ENCODE assay signal across 9 cellular contexts in genomic region chr7:156969972-156970420, GRCh38. TPM values are rescaled to one million over a fixed set of nuclear protein-coding genes. Genes with fewer than 3 reads are reported as not detected.
DNase-seq lines count a peak whose midpoint lies in the region; TF ChIP-seq lines count a peak whose summit lies in the region.
"Had no signal": no experiment of that assay in that cellular context is flagged by ENCODE, and none has a peak within 500 bp of the region (broad histone marks: within the 10 kb centered on the region; RNA-seq: fewer than 3 reads in every experiment).

No MANE protein-coding gene starts in this region.

- H3K27me3 Mint-ChIP-seq in osteocyte (ENCODE audit: unreplicated experiment), result no peaks in the 10 kb centered on the region
- H3K27me3 Mint-ChIP-seq: activated B cell treated with CpG ODN at 0.5 μM for 24 hours had no signal

- H3K36me3 ChIP-seq in breast epithelium, result no peaks in the 10 kb centered on the region

- H3K4me1 ChIP-seq in breast epithelium, result no peaks in the 10 kb centered on the region

- peak; percentile 19 for DNase-seq in EH (ENCODE audit: low read depth)
- peak; percentile 27 for DNase-seq in M059J (ENCODE audit: low read depth)
- peak in 1 of 2 donors; percentile 63 for DNase-seq in breast epithelium (ENCODE audit: low spot score in 2 of 2)
- DNase-seq in osteocyte (ENCODE audit: extremely low spot score, unreplicated experiment), result no peak
- no peak for DNase-seq in 8988T
- DNase-seq in stimulated activated CD4-positive, alpha-beta T cell treated with anti-CD3 and anti-CD28 coated beads, Interleukin-1b, Interleukin-23, amount 100 ng/mL, for 48 hours, result no peak
- DNase-seq in GF-D8 (lab: John Stamatoyannopoulos, UW), result no peak
- DNase-seq: activated B cell treated with CpG ODN at 0.5 μM for 24 hours had no signal

- no peak overlapping the region for H3K4me3 ChIP-seq in breast epithelium

- no peak overlapping the region for H3K4me3 Mint-ChIP-seq in osteocyte (ENCODE audit: unreplicated experiment)
- H3K4me3 Mint-ChIP-seq: activated B cell treated with CpG ODN at 0.5 μM for 24 hours had no signal

- intact Hi-C loops in breast epithelium (cut with DNase I; ENCODE audit: low total_unique reads), result no loop called here

- no peak for TF ChIP-seq POLR2A in breast epithelium (IDR thresholded peaks at IDR 0.05)

- H3K36me3 Mint-ChIP-seq in osteocyte (ENCODE audit: unreplicated experiment), result peaks cover 13% of the 10 kb centered on the region

- H3K27ac Mint-ChIP-seq in osteocyte (ENCODE audit: unreplicated experiment), result no peak overlapping the region
- H3K27ac Mint-ChIP-seq: activated B cell treated with CpG ODN at 0.5 μM for 24 hours had no signal

- no peaks in the 10 kb centered on the region for H3K9me3 ChIP-seq in breast epithelium

- H3K27ac ChIP-seq in breast epithelium, result no peak overlapping the region

- no peaks in the 10 kb centered on the region for H3K27me3 ChIP-seq in breast epithelium

- H3K9me3 Mint-ChIP-seq in osteocyte (ENCODE audit: unreplicated experiment), result no peaks in the 10 kb centered on the region
- H3K9me3 Mint-ChIP-seq: activated B cell treated with CpG ODN at 0.5 μM for 24 hours had no signal

- peak; percentile 21 to 34 (median 34) for TF ChIP-seq CTCF in breast epithelium (IDR thresholded peaks at IDR 0.05)
- peak; percentile 56 for TF ChIP-seq CTCF in osteocyte (IDR thresholded peaks at IDR 0.05)

- no peaks in the 10 kb centered on the region for H3K4me1 Mint-ChIP-seq in osteocyte (ENCODE audit: unreplicated experiment)
- H3K4me1 Mint-ChIP-seq: activated B cell treated with CpG ODN at 0.5 μM for 24 hours had no signal

RNA-seq across cellular contexts. Expression of gene NOM1, which starts 20.5 kb away (rescaled TPM):
- 7.3 and 14.1 TPM in 2 replicates for total RNA-seq in M059J (2014; rRNA removed; shearing (Covaris generic))
- 10 to 100 TPM; 17.1 to 31.5 (median 25.2) TPM for total RNA-seq in breast epithelium
- 21.3 and 22.6 TPM in 2 replicates for total RNA-seq in osteocyte

RNA-seq across cellular contexts. Expression of gene MNX1, which starts 40.5 kb away (rescaled TPM):
- total RNA-seq in M059J (2014; rRNA removed; shearing (Covaris generic)), result not detected in 2 replicates
- total RNA-seq in breast epithelium, result under 1 TPM in 2 of 3 donors, not detected in 1; 0.15 to 0.33 TPM
- not detected in 2 replicates for total RNA-seq in osteocyte
- total RNA-seq: activated B cell treated with CpG ODN at 0.5 μM for 24 hours, glomerular endothelial cell had no signal

Comparison
In these comparisons a context has a peak if more than half of its experiments do, and no peak if none do; other contexts are left out.
1. DNase-seq: peak in EH (single experiment) and M059J (single experiment); none in osteocyte (single experiment), 8988T (single experiment), stimulated activated CD4-positive, alpha-beta T cell treated with anti-CD3 and anti-CD28 coated beads, Interleukin-1b, Interleukin-23, amount 100 ng/mL, for 48 hours (single experiment) and GF-D8 (single experiment).